ENCODE assay signal across 8 cellular contexts in genomic region chrX:9942086-9942485, GRCh38. TPM values are rescaled to one million over a fixed set of nuclear protein-coding genes. Genes with fewer than 3 reads are reported as not detected.
DNase-seq lines count a peak whose midpoint lies in the region; ATAC-seq and TF ChIP-seq lines count a peak whose summit lies in the region.

No MANE protein-coding gene starts in this region.

- H3K4me1 ChIP-seq in PC-3 (ENCODE audit: insufficient read depth, low read length) = peaks cover 9% of the 10 kb centered on the region

- H3K27me3 ChIP-seq in PC-3 (ENCODE audit: low read length) = no peaks in the 10 kb centered on the region

- H3F3A ChIP-seq in PC-3 (ENCODE audit: low read length, unreplicated experiment) = no peaks in the 10 kb centered on the region

- no peaks in the 10 kb centered on the region for H3K79me2 ChIP-seq in PC-3 (ENCODE audit: low read length)

- H3K27ac ChIP-seq in PC-3 (ENCODE audit: low read length) = no peak overlapping the region

- no peaks in the 10 kb centered on the region for H3K9me2 ChIP-seq in PC-3 (replicated peaks; ENCODE audit: low read length)

- peak; percentile 90 for ATAC-seq in GM19351 (IDR thresholded peaks at IDR 0.05; ENCODE audit: unreplicated experiment)
- peak; percentile 90 for ATAC-seq in HG03354 (IDR thresholded peaks at IDR 0.05; ENCODE audit: poor library complexity, severe bottlenecking, unreplicated experiment)
- ATAC-seq in WTC11 = no peak
- no peak for ATAC-seq in PC-3

- H3K4me3 Mint-ChIP-seq in chondrocyte (ENCODE audit: unreplicated experiment) (no peak overlapping the region), WTC11 (no peak overlapping the region)

- no peak overlapping the region for H3K4me3 ChIP-seq in PC-3 (ENCODE audit: low read length)

- H3K36me3 Mint-ChIP-seq in chondrocyte (ENCODE audit: low read depth) (no peaks in the 10 kb centered on the region), WTC11 (peaks cover 28% of the 10 kb centered on the region)

- peak; percentile 75 for DNase-seq in activated CD8-positive, alpha-beta memory T cell treated with anti-CD3 and anti-CD28 coated beads, Interleukin-2, amount 50 U/mL, for 48 hours
- peak; percentile 31 for DNase-seq in stimulated activated CD8-positive, alpha-beta memory T cell treated with anti-CD3 and anti-CD28 coated beads, Interleukin-12 subunit alpha, Interleukin-12 subunit beta, amount 100 ng/mL, for 24 hours (ENCODE audit: extremely low read depth)
- DNase-seq in chondrocyte (ENCODE audit: low spot score) (no peak), NCI-H187 treated with DMSO at 0.1 percent for 48 hours (lab: John Stamatoyannopoulos, UW) (no peak), WTC11 (ENCODE audit: low spot score) (no peak), PC-3 (no peak)

- no TSS peak for BruUV-seq in PC-3 (replicated peaks; lab: Mats Ljungman, UMichigan)

- H3K9ac ChIP-seq in PC-3 (ENCODE audit: low read length) = no peak overlapping the region

- H3K4me1 Mint-ChIP-seq in chondrocyte (ENCODE audit: low read depth) = peaks cover 6% of the 10 kb centered on the region
- H3K4me1 Mint-ChIP-seq in WTC11 = no peaks in the 10 kb centered on the region

- POLR2A ChIA-PET in WTC11 (lab: Charles Lee) (no interaction called here), PC-3 (lab: Charles Lee; ENCODE audit: unreplicated experiment) (interaction anchor here (0.6 kb wide), 1 partner anchor 42 kb away, joined by 10 read pairs; no protein-coding TSS in a partner anchor)

- H3K36me3 ChIP-seq in PC-3 (ENCODE audit: low read depth, low read length) = no peaks in the 10 kb centered on the region

- H3K27me3 Mint-ChIP-seq in chondrocyte (ENCODE audit: low read depth) (no peaks in the 10 kb centered on the region), WTC11 (ENCODE audit: low read depth) (no peaks in the 10 kb centered on the region)

- TF ChIP-seq CTCF in chondrocyte (IDR thresholded peaks at IDR 0.05) (no peak), WTC11 (IDR thresholded peaks at IDR 0.05) (no peak), PC-3 (conservative IDR thresholded peaks at IDR 0.05; ENCODE audit: low read depth, low read length) (no peak)

- no peaks in the 10 kb centered on the region for H3K9me3 ChIP-seq in PC-3 (ENCODE audit: low read length)

- no peak overlapping the region for H3K27ac Mint-ChIP-seq in chondrocyte (ENCODE audit: unreplicated experiment)
- no peak overlapping the region for H3K27ac Mint-ChIP-seq in WTC11

- H4K20me1 ChIP-seq in PC-3 (ENCODE audit: low read length) = no peaks in the 10 kb centered on the region

- H2AFZ ChIP-seq in PC-3 (ENCODE audit: low read length) = no peak overlapping the region

- H3K9me3 Mint-ChIP-seq in chondrocyte (ENCODE audit: low read depth) (peaks cover 2% of the 10 kb centered on the region), WTC11 (no peaks in the 10 kb centered on the region)

- H3K4me2 ChIP-seq in PC-3 (ENCODE audit: low read length) = no peak overlapping the region

- CTCF ChIA-PET in WTC11 (lab: Charles Lee) = no interaction called here
- CTCF ChIA-PET in PC-3 (lab: Charles Lee) = no interaction called here

- intact Hi-C loops in PC-3 (cut with micrococcal nuclease) = no loop called here

TF ChIP-seq in WTC11, 78 proteins besides CTCF, POLR2A, EP300 and RAD21 (continues in another document):
- TF ChIP-seq ZSCAN18 (CRISPR knock-in tag; IDR thresholded peaks at IDR 0.05) = no peak
- no peak for TF ChIP-seq ZNF512 (CRISPR knock-in tag; IDR thresholded peaks at IDR 0.05; ENCODE audit: borderline replicate concordance)
- TF ChIP-seq CDX4 (CRISPR knock-in tag; IDR thresholded peaks at IDR 0.05; ENCODE audit: borderline replicate concordance) = no peak
- TF ChIP-seq GTF2I (CRISPR knock-in tag; conservative IDR thresholded peaks at IDR 0.05) = no peak
- TF ChIP-seq, protein P1, sequence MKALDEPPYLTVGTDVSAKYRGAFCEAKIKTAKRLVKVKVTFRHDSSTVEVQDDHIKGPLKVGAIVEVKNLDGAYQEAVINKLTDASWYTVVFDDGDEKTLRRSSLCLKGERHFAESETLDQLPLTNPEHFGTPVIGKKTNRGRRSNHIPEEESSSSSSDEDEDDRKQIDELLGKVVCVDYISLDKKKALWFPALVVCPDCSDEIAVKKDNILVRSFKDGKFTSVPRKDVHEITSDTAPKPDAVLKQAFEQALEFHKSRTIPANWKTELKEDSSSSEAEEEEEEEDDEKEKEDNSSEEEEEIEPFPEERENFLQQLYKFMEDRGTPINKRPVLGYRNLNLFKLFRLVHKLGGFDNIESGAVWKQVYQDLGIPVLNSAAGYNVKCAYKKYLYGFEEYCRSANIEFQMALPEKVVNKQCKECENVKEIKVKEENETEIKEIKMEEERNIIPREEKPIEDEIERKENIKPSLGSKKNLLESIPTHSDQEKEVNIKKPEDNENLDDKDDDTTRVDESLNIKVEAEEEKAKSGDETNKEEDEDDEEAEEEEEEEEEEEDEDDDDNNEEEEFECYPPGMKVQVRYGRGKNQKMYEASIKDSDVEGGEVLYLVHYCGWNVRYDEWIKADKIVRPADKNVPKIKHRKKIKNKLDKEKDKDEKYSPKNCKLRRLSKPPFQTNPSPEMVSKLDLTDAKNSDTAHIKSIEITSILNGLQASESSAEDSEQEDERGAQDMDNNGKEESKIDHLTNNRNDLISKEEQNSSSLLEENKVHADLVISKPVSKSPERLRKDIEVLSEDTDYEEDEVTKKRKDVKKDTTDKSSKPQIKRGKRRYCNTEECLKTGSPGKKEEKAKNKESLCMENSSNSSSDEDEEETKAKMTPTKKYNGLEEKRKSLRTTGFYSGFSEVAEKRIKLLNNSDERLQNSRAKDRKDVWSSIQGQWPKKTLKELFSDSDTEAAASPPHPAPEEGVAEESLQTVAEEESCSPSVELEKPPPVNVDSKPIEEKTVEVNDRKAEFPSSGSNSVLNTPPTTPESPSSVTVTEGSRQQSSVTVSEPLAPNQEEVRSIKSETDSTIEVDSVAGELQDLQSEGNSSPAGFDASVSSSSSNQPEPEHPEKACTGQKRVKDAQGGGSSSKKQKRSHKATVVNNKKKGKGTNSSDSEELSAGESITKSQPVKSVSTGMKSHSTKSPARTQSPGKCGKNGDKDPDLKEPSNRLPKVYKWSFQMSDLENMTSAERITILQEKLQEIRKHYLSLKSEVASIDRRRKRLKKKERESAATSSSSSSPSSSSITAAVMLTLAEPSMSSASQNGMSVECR (CRISPR knock-in tag; IDR thresholded peaks at IDR 0.05; ENCODE audit: borderline replicate concordance) = no peak
- TF ChIP-seq, protein P2, sequence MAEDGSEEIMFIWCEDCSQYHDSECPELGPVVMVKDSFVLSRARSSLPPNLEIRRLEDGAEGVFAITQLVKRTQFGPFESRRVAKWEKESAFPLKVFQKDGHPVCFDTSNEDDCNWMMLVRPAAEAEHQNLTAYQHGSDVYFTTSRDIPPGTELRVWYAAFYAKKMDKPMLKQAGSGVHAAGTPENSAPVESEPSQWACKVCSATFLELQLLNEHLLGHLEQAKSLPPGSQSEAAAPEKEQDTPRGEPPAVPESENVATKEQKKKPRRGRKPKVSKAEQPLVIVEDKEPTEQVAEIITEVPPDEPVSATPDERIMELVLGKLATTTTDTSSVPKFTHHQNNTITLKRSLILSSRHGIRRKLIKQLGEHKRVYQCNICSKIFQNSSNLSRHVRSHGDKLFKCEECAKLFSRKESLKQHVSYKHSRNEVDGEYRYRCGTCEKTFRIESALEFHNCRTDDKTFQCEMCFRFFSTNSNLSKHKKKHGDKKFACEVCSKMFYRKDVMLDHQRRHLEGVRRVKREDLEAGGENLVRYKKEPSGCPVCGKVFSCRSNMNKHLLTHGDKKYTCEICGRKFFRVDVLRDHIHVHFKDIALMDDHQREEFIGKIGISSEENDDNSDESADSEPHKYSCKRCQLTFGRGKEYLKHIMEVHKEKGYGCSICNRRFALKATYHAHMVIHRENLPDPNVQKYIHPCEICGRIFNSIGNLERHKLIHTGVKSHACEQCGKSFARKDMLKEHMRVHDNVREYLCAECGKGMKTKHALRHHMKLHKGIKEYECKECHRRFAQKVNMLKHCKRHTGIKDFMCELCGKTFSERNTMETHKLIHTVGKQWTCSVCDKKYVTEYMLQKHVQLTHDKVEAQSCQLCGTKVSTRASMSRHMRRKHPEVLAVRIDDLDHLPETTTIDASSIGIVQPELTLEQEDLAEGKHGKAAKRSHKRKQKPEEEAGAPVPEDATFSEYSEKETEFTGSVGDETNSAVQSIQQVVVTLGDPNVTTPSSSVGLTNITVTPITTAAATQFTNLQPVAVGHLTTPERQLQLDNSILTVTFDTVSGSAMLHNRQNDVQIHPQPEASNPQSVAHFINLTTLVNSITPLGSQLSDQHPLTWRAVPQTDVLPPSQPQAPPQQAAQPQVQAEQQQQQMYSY (CRISPR knock-in tag; IDR thresholded peaks at IDR 0.05) = no peak
- TF ChIP-seq ZNF263 (CRISPR knock-in tag; IDR thresholded peaks at IDR 0.05; ENCODE audit: low read depth) = no peak

RNA-seq across cellular contexts. Expression of gene CLDN34, which starts 25.1 kb away (rescaled TPM):
- not detected in 3 replicates for total RNA-seq in chondrocyte
- total RNA-seq in WTC11 (2021) = 0.52 to 0.62 TPM (median 0.53 TPM) in 3 replicates
- total RNA-seq in PC-3 (2014; rRNA removed) = 0.66 TPM in 1 of 2 replicates, not detected in the other

Comparison
In these comparisons a context has a peak if more than half of its experiments do, and no peak if none do; other contexts are left out.
1. ATAC-seq: peak in GM19351 (single experiment) and HG03354 (single experiment); none in WTC11 (single experiment) and PC-3 (single experiment).
2. DNase-seq: peak in activated CD8-positive, alpha-beta memory T cell treated with anti-CD3 and anti-CD28 coated beads, Interleukin-2, amount 50 U/mL, for 48 hours (single experiment) and stimulated activated CD8-positive, alpha-beta memory T cell treated with anti-CD3 and anti-CD28 coated beads, Interleukin-12 subunit alpha, Interleukin-12 subunit beta, amount 100 ng/mL, for 24 hours (single experiment); none in chondrocyte (single experiment), NCI-H187 treated with DMSO at 0.1 percent for 48 hours (single experiment), WTC11 (single experiment) and PC-3 (single experiment).